ENCODE assay signal across 19 cellular contexts in the genomic region with DNA sequence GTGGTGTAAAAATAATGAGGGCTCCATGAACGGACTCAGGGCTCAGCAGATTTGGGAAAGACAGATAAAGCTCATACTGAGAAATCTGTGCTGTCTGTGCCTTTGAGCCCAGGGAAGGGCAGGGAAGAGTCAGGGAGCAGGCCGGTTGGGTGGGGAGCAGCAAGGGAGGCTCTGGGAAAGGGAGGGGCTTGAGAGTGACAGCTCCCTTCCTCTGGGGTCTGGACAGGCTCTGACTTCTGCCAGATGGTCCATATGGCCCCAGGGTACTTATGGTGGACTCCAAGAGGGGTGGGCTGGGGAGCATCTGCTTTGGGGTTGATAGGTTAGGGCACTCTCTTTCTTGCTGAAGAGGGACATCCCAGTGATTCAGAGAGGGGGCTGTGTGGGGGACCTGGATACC. TPM values are rescaled to one million over a fixed set of nuclear protein-coding genes. Genes with fewer than 3 reads are reported as not detected.
DNase-seq lines count a peak whose midpoint lies in the region; ATAC-seq and TF ChIP-seq lines count a peak whose summit lies in the region.
"Had no signal": no experiment of that assay in that cellular context is flagged by ENCODE, and none has a peak within 500 bp of the region (broad histone marks: within the 10 kb centered on the region; RNA-seq: fewer than 3 reads in every experiment).

No MANE protein-coding gene starts in this region.

- no peaks in the 10 kb centered on the region for H3K27me3 ChIP-seq in sigmoid colon

- H3K27ac Mint-ChIP-seq in Calu3 (ENCODE audit: unreplicated experiment), result peak overlapping the region; percentile 27
- H3K27ac Mint-ChIP-seq in T-helper 17 cell, result peak overlapping the region; percentile 72
- H3K27ac Mint-ChIP-seq: activated T-cell treated with anti-CD3 and anti-CD28 coated beads, Interleukin-2, amount 50 U/mL, for 72 hours had no signal

- TF ChIP-seq CTCF in Calu3 (IDR thresholded peaks at IDR 0.05; ENCODE audit: unreplicated experiment), result no peak
- TF ChIP-seq CTCF in fibroblast of mammary gland (conservative IDR thresholded peaks at IDR 0.05; ENCODE audit: control insufficient read depth, insufficient read depth, low read depth, low read length), result no peak
- no peak for TF ChIP-seq CTCF in sigmoid colon (IDR thresholded peaks at IDR 0.05)
- TF ChIP-seq CTCF in GM10266 (IDR thresholded peaks at IDR 0.05; ENCODE audit: control insufficient read depth, insufficient read depth, low read depth, missing control alignments), result no peak

- TF ChIP-seq POLR2A in sigmoid colon (IDR thresholded peaks at IDR 0.05), result no peak

- H3K36me3 ChIP-seq in sigmoid colon, result no peaks in the 10 kb centered on the region

- H3K4me1 Mint-ChIP-seq in Calu3 (ENCODE audit: low read depth, unreplicated experiment) (peaks cover 18% of the 10 kb centered on the region), T-helper 17 cell (peaks cover 23% of the 10 kb centered on the region)

- peak overlapping the region in 3 of 4 donors; percentile 25 to 82 (median 79) for H3K27ac ChIP-seq in sigmoid colon

- intact Hi-C loops in Calu3 (cut with micrococcal nuclease; ENCODE audit: unreplicated experiment), result no loop called here
- intact Hi-C loops in sigmoid colon (cut with DNase I), result loop anchor here (5.0 kb wide), 1 partner anchor 154 kb away; no protein-coding TSS in a partner anchor

- no TSS peak for BruUV-seq in Calu3 (replicated peaks; lab: Mats Ljungman, UMichigan)

- H3K4me3 ChIP-seq in fibroblast of mammary gland (ENCODE audit: control insufficient read depth, low read depth, low read length) (peak overlapping the region; percentile 57), sigmoid colon (peak overlapping the region in 1 of 4 donors; percentile 70)

- no peaks in the 10 kb centered on the region for H3K9me3 Mint-ChIP-seq in Calu3 (ENCODE audit: low read depth, unreplicated experiment)
- H3K9me3 Mint-ChIP-seq: activated T-cell treated with anti-CD3 and anti-CD28 coated beads, Interleukin-2, amount 50 U/mL, for 72 hours; brain had no signal

- H3K36me3 Mint-ChIP-seq in Calu3 (ENCODE audit: insufficient read depth, unreplicated experiment), result peaks cover 6% of the 10 kb centered on the region
- peaks cover 3% of the 10 kb centered on the region for H3K36me3 Mint-ChIP-seq in T-helper 17 cell (ENCODE audit: low read depth)
- H3K36me3 Mint-ChIP-seq: brain had no signal

- H3K9me3 ChIP-seq in T-helper 17 cell (ENCODE audit: control insufficient read depth, low read length, poor library complexity, severe bottlenecking) (no peaks in the 10 kb centered on the region), sigmoid colon (no peaks in the 10 kb centered on the region)

- H3K27me3 Mint-ChIP-seq in Calu3 (ENCODE audit: unreplicated experiment) (no peaks in the 10 kb centered on the region), T-helper 17 cell (no peaks in the 10 kb centered on the region)
- H3K27me3 Mint-ChIP-seq: brain; CD4-positive, alpha-beta memory T cell had no signal

- DNase-seq in Calu3 (no peak), T-helper 17 cell (no peak), fibroblast of mammary gland (ENCODE audit: low read depth) (no peak), sigmoid colon (no peak), GM10266 (ENCODE audit: extremely low spot score) (no peak)
- no peak for DNase-seq in stimulated activated CD4-positive, alpha-beta T cell treated with anti-CD3 and anti-CD28 coated beads, Interleukin-4, amount 100 ng/mL, for 24 hours
- DNase-seq: activated T-cell treated with anti-CD3 and anti-CD28 coated beads, Interleukin-2, amount 50 U/mL, for 72 hours; CD4-positive, alpha-beta memory T cell; effector CD8-positive, alpha-beta T cell; KG1; kidney; NCI-H146; stimulated activated CD4-positive, alpha-beta T cell treated with anti-CD3 and anti-CD28 coated beads, Interleukin-4, amount 100 ng/mL, for 1 hour; T-helper 1 cell had no signal

- WGBS in sigmoid colon, 2 donors, result 74 to 94% methylated on average over 2 of the region's 2 CpGs

- CTCF ChIA-PET in Calu3 (lab: Charles Lee), result no interaction called here

- TF ChIP-seq EP300 in sigmoid colon (IDR thresholded peaks at IDR 0.05), result no peak

- ATAC-seq in T-helper 17 cell, result no peak
- no peak for ATAC-seq in GM19035 (IDR thresholded peaks at IDR 0.05; ENCODE audit: unreplicated experiment)
- no peak for ATAC-seq in HG02571 (IDR thresholded peaks at IDR 0.05; ENCODE audit: unreplicated experiment)
- ATAC-seq: activated T-cell treated with anti-CD3 and anti-CD28 coated beads, Interleukin-2, amount 50 U/mL, for 72 hours had no signal

- H3K4me1 ChIP-seq in sigmoid colon, result peaks cover 0 to 53% (median 43%) of the 10 kb centered on the region in 4 donors

- no peak overlapping the region for H3K4me3 Mint-ChIP-seq in Calu3 (ENCODE audit: low read depth, unreplicated experiment)
- H3K4me3 Mint-ChIP-seq in T-helper 17 cell, result no peak overlapping the region
- H3K4me3 Mint-ChIP-seq: activated T-cell treated with anti-CD3 and anti-CD28 coated beads, Interleukin-2, amount 50 U/mL, for 72 hours; CD4-positive, alpha-beta memory T cell had no signal

RNA-seq across cellular contexts. Expression of a gene that starts 2.1 kb away (rescaled TPM):
- total RNA-seq in Calu3 (2022), result 16.8 and 19.2 TPM in 2 replicates
- total RNA-seq in T-helper 17 cell, result 1 to 10 TPM; 3.8 to 4.0 TPM
- total RNA-seq in sigmoid colon, result 10 to 100 TPM; 20.3 to 26.6 (median 24.4) TPM
- 1 to 10 TPM in 1 of 3 donors, under 1 TPM in 2; 0.60 to 9.5 (median 0.69) TPM for polyA plus RNA-seq in sigmoid colon

RNA-seq across cellular contexts. Expression of a gene that starts 18.6 kb away (rescaled TPM):
- 0.97 and 1.2 TPM in 2 replicates for total RNA-seq in Calu3 (2022)
- under 1 TPM; 0.81 to 0.97 TPM for total RNA-seq in T-helper 17 cell
- 1 to 10 TPM; 1.4 to 2.8 (median 2.4) TPM for total RNA-seq in sigmoid colon
- 1 to 10 TPM in 1 of 3 donors, not detected in 2; 1.1 TPM for polyA plus RNA-seq in sigmoid colon

RNA-seq across cellular contexts. Expression of a gene that starts 21.4 kb away (rescaled TPM):
- 33.9 and 39.7 TPM in 2 replicates for total RNA-seq in Calu3 (2022)
- 10 to 100 TPM; 15.0 to 20.5 TPM for total RNA-seq in T-helper 17 cell
- total RNA-seq in sigmoid colon, result 10 to 100 TPM; 23.5 to 42.8 (median 36.2) TPM
- 100 to 1,000 TPM in 2 of 3 donors, 10 to 100 TPM in 1; 85.8 to 125 (median 112) TPM for polyA plus RNA-seq in sigmoid colon

RNA-seq across cellular contexts. Expression of a gene that starts 35.1 kb away (rescaled TPM):
- not detected in 2 replicates for total RNA-seq in Calu3 (2022)
- total RNA-seq in T-helper 17 cell, result not detected
- not detected for total RNA-seq in sigmoid colon
- under 1 TPM in 1 of 3 donors, not detected in 2; 0.03 TPM for polyA plus RNA-seq in sigmoid colon
- total RNA-seq: activated T-cell treated with anti-CD3 and anti-CD28 coated beads, Interleukin-2, amount 50 U/mL, for 72 hours; CD4-positive, alpha-beta memory T cell; kidney; myocyte; NCI-H460 had no signal
- polyA plus RNA-seq: CD4-positive, alpha-beta memory T cell had no signal

RNA-seq across cellular contexts. Expression of a gene that starts 35.6 kb away (rescaled TPM):
- 2.5 and 3.7 TPM in 2 replicates for total RNA-seq in Calu3 (2022)
- 1 to 10 TPM; 4.5 to 7.1 TPM for total RNA-seq in T-helper 17 cell
- 10 to 100 TPM in 1 of 4 donors, 1 to 10 TPM in 3; 6.4 to 12.5 (median 8.4) TPM for total RNA-seq in sigmoid colon
- polyA plus RNA-seq in sigmoid colon, result 1 to 10 TPM; 3.5 to 9.5 (median 4.2) TPM
